Comparison of ENCODE assay signal across 8 cellular contexts in genomic region chr9:108468364-108468763, GRCh38.
DNase-seq lines count a peak whose midpoint lies in the region; ATAC-seq and TF ChIP-seq lines count a peak whose summit lies in the region.

No MANE protein-coding gene starts in this region.

- ATAC-seq in HG03280 (IDR thresholded peaks at IDR 0.05; ENCODE audit: unreplicated experiment) (peak; percentile 58), SK-N-SH treated with all-trans-retinoic acid at 6 μM for 48 hours (peak; percentile 85), left ventricle myocardium superior (no peak), HG03196 (IDR thresholded peaks at IDR 0.05; ENCODE audit: unreplicated experiment) (no peak)

- intact Hi-C loops in left ventricle myocardium superior (cut with micrococcal nuclease): no loop called here

- TF ChIP-seq CTCF in AG09309 (IDR thresholded peaks at IDR 0.05; ENCODE audit: control insufficient read depth, insufficient read depth, low read depth, low read length, missing control alignments): peak; percentile 48
- TF ChIP-seq CTCF in GM12874 (IDR thresholded peaks at IDR 0.05; ENCODE audit: insufficient read depth, low read depth, low read length): peak; percentile 56; the same call in 1 of the 2 replicates

- DNase-seq in AG09309 (ENCODE audit: low read depth) (no peak), left ventricle myocardium superior (peak; percentile 40), NCI-H1048 (lab: John Stamatoyannopoulos, UW) (no peak), AG08396 (ENCODE audit: low spot score) (no peak)

- H3K4me3 ChIP-seq in AG09309 (ENCODE audit: control insufficient read depth, low read depth, low read length): no peak overlapping the region

TF ChIP-seq in SK-N-SH treated with all-trans-retinoic acid at 6 μM for 48 hours, 23 proteins besides CTCF, POLR2A, EP300 and RAD21:
- TF ChIP-seq SNAI2 (CRISPR knock-in tag; IDR thresholded peaks at IDR 0.05) (no peak), GLIS3 (CRISPR knock-in tag; IDR thresholded peaks at IDR 0.05) (no peak), ZNF565 (CRISPR knock-in tag; conservative IDR thresholded peaks at IDR 0.05; ENCODE audit: low read depth) (no peak), ZFP3 (CRISPR knock-in tag; IDR thresholded peaks at IDR 0.05) (no peak), CSDC2 (CRISPR knock-in tag; IDR thresholded peaks at IDR 0.05) (no peak), ZC3H10 (CRISPR knock-in tag; IDR thresholded peaks at IDR 0.05) (no peak), ESRRG (CRISPR knock-in tag; IDR thresholded peaks at IDR 0.05) (no peak), RARB (CRISPR knock-in tag; IDR thresholded peaks at IDR 0.05) (no peak), ISL1 (CRISPR knock-in tag; IDR thresholded peaks at IDR 0.05) (no peak), ZNF70 (CRISPR knock-in tag; IDR thresholded peaks at IDR 0.05) (no peak), TCF4 (CRISPR knock-in tag; IDR thresholded peaks at IDR 0.05; ENCODE audit: borderline replicate concordance) (no peak), PPARA (CRISPR knock-in tag; IDR thresholded peaks at IDR 0.05; ENCODE audit: borderline replicate concordance) (no peak), POU6F1 (CRISPR knock-in tag; IDR thresholded peaks at IDR 0.05; ENCODE audit: borderline replicate concordance, low read depth) (no peak), OSR1 (CRISPR knock-in tag; IDR thresholded peaks at IDR 0.05) (no peak), ARNTL (CRISPR knock-in tag; IDR thresholded peaks at IDR 0.05; ENCODE audit: borderline replicate concordance, low read depth) (no peak), ZFP30 (CRISPR knock-in tag; IDR thresholded peaks at IDR 0.05) (no peak), TOX (CRISPR knock-in tag; IDR thresholded peaks at IDR 0.05; ENCODE audit: borderline replicate concordance) (no peak), PATZ1 (CRISPR knock-in tag; IDR thresholded peaks at IDR 0.05; ENCODE audit: borderline replicate concordance) (no peak)
- TF ChIP-seq, protein P1, sequence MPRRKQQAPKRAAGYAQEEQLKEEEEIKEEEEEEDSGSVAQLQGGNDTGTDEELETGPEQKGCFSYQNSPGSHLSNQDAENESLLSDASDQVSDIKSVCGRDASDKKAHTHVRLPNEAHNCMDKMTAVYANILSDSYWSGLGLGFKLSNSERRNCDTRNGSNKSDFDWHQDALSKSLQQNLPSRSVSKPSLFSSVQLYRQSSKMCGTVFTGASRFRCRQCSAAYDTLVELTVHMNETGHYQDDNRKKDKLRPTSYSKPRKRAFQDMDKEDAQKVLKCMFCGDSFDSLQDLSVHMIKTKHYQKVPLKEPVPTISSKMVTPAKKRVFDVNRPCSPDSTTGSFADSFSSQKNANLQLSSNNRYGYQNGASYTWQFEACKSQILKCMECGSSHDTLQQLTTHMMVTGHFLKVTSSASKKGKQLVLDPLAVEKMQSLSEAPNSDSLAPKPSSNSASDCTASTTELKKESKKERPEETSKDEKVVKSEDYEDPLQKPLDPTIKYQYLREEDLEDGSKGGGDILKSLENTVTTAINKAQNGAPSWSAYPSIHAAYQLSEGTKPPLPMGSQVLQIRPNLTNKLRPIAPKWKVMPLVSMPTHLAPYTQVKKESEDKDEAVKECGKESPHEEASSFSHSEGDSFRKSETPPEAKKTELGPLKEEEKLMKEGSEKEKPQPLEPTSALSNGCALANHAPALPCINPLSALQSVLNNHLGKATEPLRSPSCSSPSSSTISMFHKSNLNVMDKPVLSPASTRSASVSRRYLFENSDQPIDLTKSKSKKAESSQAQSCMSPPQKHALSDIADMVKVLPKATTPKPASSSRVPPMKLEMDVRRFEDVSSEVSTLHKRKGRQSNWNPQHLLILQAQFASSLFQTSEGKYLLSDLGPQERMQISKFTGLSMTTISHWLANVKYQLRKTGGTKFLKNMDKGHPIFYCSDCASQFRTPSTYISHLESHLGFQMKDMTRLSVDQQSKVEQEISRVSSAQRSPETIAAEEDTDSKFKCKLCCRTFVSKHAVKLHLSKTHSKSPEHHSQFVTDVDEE (CRISPR knock-in tag; IDR thresholded peaks at IDR 0.05): no peak

Comparison
In these comparisons a context has a peak if more than half of its experiments do, and no peak if none do; other contexts are left out.
1. ATAC-seq: peak in HG03280 (single experiment) and SK-N-SH treated with all-trans-retinoic acid at 6 μM for 48 hours (single experiment); none in left ventricle myocardium superior (single experiment) and HG03196 (single experiment).